10 cellular contexts compared by ENCODE assay signal in the genomic region with DNA sequence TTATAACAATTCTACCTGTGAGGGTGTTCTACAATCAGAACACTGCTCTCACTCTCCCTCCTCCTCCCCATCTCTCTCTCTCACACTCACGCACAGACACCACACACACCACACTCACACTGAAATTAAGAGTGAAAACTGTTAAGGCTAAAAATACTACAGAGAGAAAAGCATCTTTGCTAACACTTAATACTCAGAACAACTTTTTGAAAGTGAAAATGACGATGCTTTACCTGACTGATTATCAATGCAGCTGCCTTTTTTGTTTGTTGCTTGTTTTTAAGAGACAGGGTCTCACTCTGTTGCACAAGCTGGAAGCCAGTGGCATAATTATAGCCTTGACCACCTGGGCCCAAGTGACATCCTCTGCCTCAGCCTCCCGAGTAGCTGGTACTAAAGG.
DNase-seq lines count a peak whose midpoint lies in the region; ATAC-seq and TF ChIP-seq lines count a peak whose summit lies in the region.
"Had no signal": no experiment of that assay in that cellular context is flagged by ENCODE, and none has a peak within 500 bp of the region (broad histone marks: within the 10 kb centered on the region; RNA-seq: fewer than 3 reads in every experiment).

No MANE protein-coding gene starts in this region.

- no peaks in the 10 kb centered on the region for H4K20me1 ChIP-seq in SU-DHL-6 (ENCODE audit: low read depth, low read length)

- H3K4me2 ChIP-seq in SU-DHL-6 (ENCODE audit: low read depth, low read length, poor library complexity, severe bottlenecking) = peak overlapping the region; percentile 99

- H3K9ac ChIP-seq in SU-DHL-6 (ENCODE audit: low read length) = peak overlapping the region; percentile 62

- TF ChIP-seq CTCF in GM12864 (IDR thresholded peaks at IDR 0.05; ENCODE audit: low read depth, low read length, missing control alignments) = no peak
- TF ChIP-seq CTCF in SU-DHL-6 (IDR thresholded peaks at IDR 0.05; ENCODE audit: insufficient read depth, low read length, poor library complexity, severe bottlenecking) = no peak

- ATAC-seq in GM19468 (IDR thresholded peaks at IDR 0.05; ENCODE audit: extremely low read depth, unreplicated experiment) (peak; percentile 65), HG03045 (IDR thresholded peaks at IDR 0.05; ENCODE audit: unreplicated experiment) (peak; percentile 61)

- H3K79me2 ChIP-seq in SU-DHL-6 (ENCODE audit: insufficient read depth, low read length) = 0 out of 2 replicates have a peak, but pooled peaks cover 8% of the 10 kb centered on the region

- DNase-seq in GM12864 (ENCODE audit: low read depth) (peak; percentile 83), retina (no peak), NCI-H187 treated with DMSO at 0.1 percent for 48 hours (lab: John Stamatoyannopoulos, UW) (no peak), T-helper 2 cell (no peak), SIG-M5 (lab: John Stamatoyannopoulos, UW) (no peak)
- DNase-seq: activated CD4-positive, CD25-positive, alpha-beta regulatory T cell; NCI-H446 treated with DMSO at 0.1 percent for 48 hours had no signal

- H3F3A ChIP-seq in SU-DHL-6 (ENCODE audit: insufficient read depth) = peaks cover 57% of the 10 kb centered on the region

- H3K27ac ChIP-seq in SU-DHL-6 (ENCODE audit: low read depth, low read length) = peak overlapping the region; percentile 99

- H2AFZ ChIP-seq in SU-DHL-6 (ENCODE audit: low read depth, low read length, severe bottlenecking) = no peak overlapping the region

- H3K9me3 ChIP-seq in SU-DHL-6 (ENCODE audit: insufficient read depth, low read length) = no peaks in the 10 kb centered on the region

- H3K9me2 ChIP-seq in SU-DHL-6 (replicated peaks; ENCODE audit: insufficient read depth, low read length) = no peaks in the 10 kb centered on the region

- H3K36me3 ChIP-seq in SU-DHL-6 (ENCODE audit: low read length) = no peaks in the 10 kb centered on the region

- H3K27me3 ChIP-seq in SU-DHL-6 (ENCODE audit: low read length) = no peaks in the 10 kb centered on the region

- H3K4me3 ChIP-seq in GM12864 (ENCODE audit: low read depth, low read length) (no peak overlapping the region; the same call in 1 of the 2 replicates), SU-DHL-6 (ENCODE audit: insufficient read depth, low read length, poor library complexity, severe bottlenecking) (peak overlapping the region; percentile 36)
